28 cellular contexts compared by ENCODE assay signal in the genomic region with DNA sequence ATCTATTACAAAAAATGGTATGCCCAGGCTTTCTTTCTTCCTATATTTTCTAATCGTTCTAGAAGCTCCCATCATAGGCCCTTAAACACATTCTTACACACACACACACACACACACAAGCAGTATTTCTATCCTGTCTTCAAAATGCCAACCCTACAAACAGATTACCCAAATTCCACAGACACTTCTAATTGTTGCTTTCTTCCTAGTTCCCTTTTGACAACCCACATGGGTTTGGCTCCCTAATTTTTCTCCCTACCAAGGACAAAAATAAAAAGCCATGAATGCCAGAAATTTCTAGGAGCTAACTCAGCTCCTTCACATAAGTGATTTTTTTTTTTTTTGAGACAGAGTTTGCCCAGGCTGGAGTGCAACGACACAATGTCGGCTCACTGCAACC.
"Had no signal": no experiment of that assay in that cellular context is flagged by ENCODE, and none has a peak within 500 bp of the region (broad histone marks: within the 10 kb centered on the region; RNA-seq: fewer than 3 reads in every experiment).

No MANE protein-coding gene starts in this region.

- H3K9me3 ChIP-seq: ascending aorta had no signal

- H3K36me3 Mint-ChIP-seq: activated naive CD4-positive, alpha-beta T cell treated with anti-CD3 and anti-CD28 coated beads, Interleukin-2, amount 10 ng/mL, durations not matched to agents 7 days and 5 days; activated naive CD4-positive, alpha-beta T cell treated with anti-CD3 and anti-CD28 coated beads, Interleukin-2, amount 50 U/mL, for 72 hours; activated naive CD8-positive, alpha-beta T cell treated with anti-CD3 and anti-CD28 coated beads, Interleukin-2, amount 10 ng/mL, durations not matched to agents 7 days and 5 days had no signal

- H3K36me3 ChIP-seq: ascending aorta, brain microvascular endothelial cell had no signal

- H3K4me1 ChIP-seq: ascending aorta had no signal

- H3K27me3 Mint-ChIP-seq: activated CD4-positive, alpha-beta memory T cell treated with anti-CD3 and anti-CD28 coated beads, Interleukin-2, amount 10 ng/mL, durations not matched to agents 7 days and 5 days; activated CD4-positive, alpha-beta T cell treated with anti-CD3 and anti-CD28 coated beads for 36 hours; activated CD4-positive, alpha-beta T cell treated with anti-CD3 and anti-CD28 coated beads, Interleukin-2, amount 10 ng/mL, durations not matched to agents 24 days and 14 days; activated naive CD4-positive, alpha-beta T cell treated with anti-CD3 and anti-CD28 coated beads, Interleukin-2, amount 10 ng/mL, durations not matched to agents 7 days and 5 days; activated T-cell treated with anti-CD3 and anti-CD28 coated beads, Interleukin-2, amount 50 U/mL, for 24 hours; central memory CD8-positive, alpha-beta T cell; dendritic cell treated with granulocyte-macrophage colony-stimulating factor and Interleukin-4, amounts not matched to agents 40 ng/mL and 50 ng/mL, for 4 days had no signal

- H3K27me3 ChIP-seq: ascending aorta, brain microvascular endothelial cell had no signal

- ATAC-seq: activated CD4-positive, alpha-beta T cell treated with anti-CD3 and anti-CD28 coated beads for 36 hours; activated naive CD4-positive, alpha-beta T cell treated with anti-CD3 and anti-CD28 coated beads, Interleukin-2, amount 50 U/mL, for 72 hours; activated T-cell treated with anti-CD3 and anti-CD28 coated beads, Interleukin-2, amount 50 U/mL, for 72 hours; esophagus mucosa had no signal

- H3K4me1 Mint-ChIP-seq: activated CD4-positive, alpha-beta memory T cell treated with anti-CD3 and anti-CD28 coated beads, Interleukin-2, amount 10 ng/mL, durations not matched to agents 7 days and 5 days; activated CD4-positive, alpha-beta T cell treated with anti-CD3 and anti-CD28 coated beads for 36 hours; activated CD4-positive, alpha-beta T cell treated with anti-CD3 and anti-CD28 coated beads, Interleukin-2, amount 10 ng/mL, durations not matched to agents 24 days and 14 days; activated naive CD4-positive, alpha-beta T cell treated with anti-CD3 and anti-CD28 coated beads, Interleukin-2, amount 10 ng/mL, durations not matched to agents 7 days and 5 days; activated naive CD8-positive, alpha-beta T cell treated with anti-CD3 and anti-CD28 coated beads, Interleukin-2, amount 10 ng/mL, durations not matched to agents 7 days and 5 days; central memory CD8-positive, alpha-beta T cell had no signal

- H3K27ac ChIP-seq: ascending aorta, brain microvascular endothelial cell, coronary artery, dorsolateral prefrontal cortex had no signal

- H3K9me3 Mint-ChIP-seq: activated CD4-positive, alpha-beta memory T cell treated with anti-CD3 and anti-CD28 coated beads, Interleukin-2, amount 10 ng/mL, durations not matched to agents 7 days and 5 days; activated CD4-positive, alpha-beta T cell treated with anti-CD3 and anti-CD28 coated beads, Interleukin-2, amount 10 ng/mL, durations not matched to agents 24 days and 14 days; activated naive CD4-positive, alpha-beta T cell treated with anti-CD3 and anti-CD28 coated beads, Interleukin-2, amount 10 ng/mL, durations not matched to agents 7 days and 5 days; activated naive CD4-positive, alpha-beta T cell treated with anti-CD3 and anti-CD28 coated beads, Interleukin-2, amount 50 U/mL, for 72 hours; activated naive CD8-positive, alpha-beta T cell treated with anti-CD3 and anti-CD28 coated beads, Interleukin-2, amount 10 ng/mL, durations not matched to agents 7 days and 5 days; activated T-cell treated with anti-CD3 and anti-CD28 coated beads, Interleukin-2, amount 50 U/mL, for 24 hours; activated T-cell treated with anti-CD3 and anti-CD28 coated beads, Interleukin-2, amount 50 U/mL, for 72 hours; central memory CD8-positive, alpha-beta T cell; dendritic cell treated with granulocyte-macrophage colony-stimulating factor and Interleukin-4, amounts not matched to agents 40 ng/mL and 50 ng/mL, for 4 days; endodermal cell had no signal

- H3K4me3 ChIP-seq: ascending aorta, coronary artery, dorsolateral prefrontal cortex had no signal

- H3K27ac Mint-ChIP-seq: activated CD4-positive, alpha-beta memory T cell treated with anti-CD3 and anti-CD28 coated beads, Interleukin-2, amount 10 ng/mL, durations not matched to agents 7 days and 5 days; activated CD4-positive, alpha-beta T cell treated with anti-CD3 and anti-CD28 coated beads for 36 hours; activated CD4-positive, alpha-beta T cell treated with anti-CD3 and anti-CD28 coated beads, Interleukin-2, amount 10 ng/mL, durations not matched to agents 24 days and 14 days; activated naive CD4-positive, alpha-beta T cell treated with anti-CD3 and anti-CD28 coated beads, Interleukin-2, amount 10 ng/mL, durations not matched to agents 7 days and 5 days; activated naive CD4-positive, alpha-beta T cell treated with anti-CD3 and anti-CD28 coated beads, Interleukin-2, amount 50 U/mL, for 72 hours; activated naive CD8-positive, alpha-beta T cell treated with anti-CD3 and anti-CD28 coated beads, Interleukin-2, amount 10 ng/mL, durations not matched to agents 7 days and 5 days; activated T-cell treated with anti-CD3 and anti-CD28 coated beads, Interleukin-2, amount 50 U/mL, for 24 hours; activated T-cell treated with anti-CD3 and anti-CD28 coated beads, Interleukin-2, amount 50 U/mL, for 72 hours; dendritic cell treated with granulocyte-macrophage colony-stimulating factor and Interleukin-4, amounts not matched to agents 40 ng/mL and 50 ng/mL, for 4 days; endodermal cell had no signal

- DNase-seq: activated CD4-positive, alpha-beta memory T cell treated with anti-CD3 and anti-CD28 coated beads, Interleukin-2, amount 10 ng/mL, durations not matched to agents 7 days and 5 days; activated CD4-positive, alpha-beta T cell treated with anti-CD3 and anti-CD28 coated beads for 36 hours; activated CD4-positive, alpha-beta T cell treated with anti-CD3 and anti-CD28 coated beads, Interleukin-2, amount 10 ng/mL, durations not matched to agents 24 days and 14 days; activated CD4-positive, CD25-positive, alpha-beta regulatory T cell; activated CD4-positive, CD25-positive, alpha-beta regulatory T cell treated with anti-CD3 and anti-CD28 coated beads, Interleukin-2, amount 50 U/mL, for 72 hours; activated CD8-positive, alpha-beta memory T cell treated with anti-CD3 and anti-CD28 coated beads, Interleukin-2, amount 50 U/mL, for 48 hours; activated gamma-delta T cell; activated naive CD4-positive, alpha-beta T cell; activated naive CD4-positive, alpha-beta T cell treated with anti-CD3 and anti-CD28 coated beads, Interleukin-2, amount 10 ng/mL, durations not matched to agents 7 days and 5 days; activated naive CD8-positive, alpha-beta T cell treated with anti-CD3 and anti-CD28 coated beads, Interleukin-2, amount 10 ng/mL, durations not matched to agents 7 days and 5 days; activated T-cell treated with anti-CD3 and anti-CD28 coated beads for 4 hours; activated T-cell treated with anti-CD3 and anti-CD28 coated beads, Interleukin-2, amount 50 U/mL, for 24 hours; activated T-cell treated with anti-CD3 and anti-CD28 coated beads, Interleukin-2, amount 50 U/mL, for 72 hours; brain microvascular endothelial cell; dorsolateral prefrontal cortex; effector memory CD4-positive, alpha-beta T cell; endodermal cell; foreskin fibroblast; head of caudate nucleus; T-helper 2 cell had no signal

- H3K4me3 Mint-ChIP-seq: activated CD4-positive, alpha-beta memory T cell treated with anti-CD3 and anti-CD28 coated beads, Interleukin-2, amount 10 ng/mL, durations not matched to agents 7 days and 5 days; activated CD4-positive, alpha-beta T cell treated with anti-CD3 and anti-CD28 coated beads for 36 hours; activated CD4-positive, alpha-beta T cell treated with anti-CD3 and anti-CD28 coated beads, Interleukin-2, amount 10 ng/mL, durations not matched to agents 24 days and 14 days; activated naive CD4-positive, alpha-beta T cell treated with anti-CD3 and anti-CD28 coated beads, Interleukin-2, amount 10 ng/mL, durations not matched to agents 7 days and 5 days; activated naive CD8-positive, alpha-beta T cell treated with anti-CD3 and anti-CD28 coated beads, Interleukin-2, amount 10 ng/mL, durations not matched to agents 7 days and 5 days; activated T-cell treated with anti-CD3 and anti-CD28 coated beads, Interleukin-2, amount 50 U/mL, for 24 hours; activated T-cell treated with anti-CD3 and anti-CD28 coated beads, Interleukin-2, amount 50 U/mL, for 72 hours; central memory CD8-positive, alpha-beta T cell; dendritic cell treated with granulocyte-macrophage colony-stimulating factor and Interleukin-4, amounts not matched to agents 40 ng/mL and 50 ng/mL, for 4 days; endodermal cell had no signal

- FAIRE-seq: bronchial epithelial cell, frontal cortex had no signal
